Comparison of ENCODE assay signal across 12 cellular contexts in genomic region chr14:75861161-75861621, GRCh38.
A peak's percentile ranks its signal among the peaks of the same experiment; 100 is the strongest.
DNase-seq lines count a peak whose midpoint lies in the region; TF ChIP-seq lines count a peak whose summit lies in the region.
"Had no signal": no experiment of that assay in that cellular context is flagged by ENCODE, and none has a peak within 500 bp of the region (broad histone marks: within the 10 kb centered on the region; RNA-seq: fewer than 3 reads in every experiment).

No MANE protein-coding gene starts in this region.

- H3K27me3 ChIP-seq in AG04450 (ENCODE audit: control insufficient read depth, insufficient read depth, low read length), result no peaks in the 10 kb centered on the region
- H3K27me3 ChIP-seq in HUES64 (ENCODE audit: insufficient read depth, low read length), result peaks cover 37% of the 10 kb centered on the region
- H3K27me3 ChIP-seq: testis had no signal

- WGBS in HUES64, result 50% methylated on average over 4 of the region's 4 CpGs
- WGBS in lower leg skin, 2 donors, result 84 to 96% methylated on average over 4 of the region's 4 CpGs

- POLR2A ChIA-PET in AG04450 (lab: Yijun Ruan, JAX), result no interaction called here

- peaks cover 30% of the 10 kb centered on the region for H3K4me1 ChIP-seq in HUES64 (ENCODE audit: insufficient read depth, low read length)

- H3K4me3 ChIP-seq in AG04450 (ENCODE audit: low read depth, low read length) (no peak overlapping the region), HUES64 (ENCODE audit: low read length) (no peak overlapping the region), cardiac fibroblast (replicated peaks in 1 of 2; ENCODE audit: low read depth in 2 of 2, low read length in 2 of 2) (no peak overlapping the region), lower leg skin (ENCODE audit: low read depth, poor library complexity, severe bottlenecking) (no peak overlapping the region)
- H3K4me3 ChIP-seq: testis had no signal

- H3K27ac ChIP-seq in AG04450 (ENCODE audit: low read depth, low read length), result peak overlapping the region; percentile 63
- peak overlapping the region; percentile 24; the same call in 1 of the 2 replicates for H3K27ac ChIP-seq in HUES64 (ENCODE audit: low read depth, low read length)
- H3K27ac ChIP-seq: C4-2B, testis had no signal

- TF ChIP-seq CTCF in AG04450 (IDR thresholded peaks at IDR 0.05; ENCODE audit: low read depth, low read length), result no peak
- TF ChIP-seq CTCF in cardiac fibroblast (IDR thresholded peaks at IDR 0.05; ENCODE audit: low read depth, low read length), result no peak
- TF ChIP-seq CTCF in lower leg skin (IDR thresholded peaks at IDR 0.05), result no peak

- no peak for TF ChIP-seq POLR2A in lower leg skin (IDR thresholded peaks at IDR 0.05)

- no peak overlapping the region for H3K9ac ChIP-seq in HUES64 (ENCODE audit: low read depth, low read length)

- H3K9me3 ChIP-seq in AG04450 (ENCODE audit: control insufficient read depth, insufficient read depth, low read length) (no peaks in the 10 kb centered on the region), HUES64 (ENCODE audit: insufficient read depth, low read depth, low read length) (no peaks in the 10 kb centered on the region)
- H3K9me3 ChIP-seq: testis had no signal

- CTCF ChIA-PET in AG04450 (lab: Charles Lee), result interaction anchor here (1.0 to 1.4 kb wide), 3 partner anchors 29 to 150 kb away, joined by 3 to 6 read pairs (median 6); no protein-coding TSS in a partner anchor

- H3K36me3 ChIP-seq in HUES64 (ENCODE audit: insufficient read depth, low read length), result no peaks in the 10 kb centered on the region

- intact Hi-C loops in lower leg skin (cut with DNase I; ENCODE audit: low total_unique reads), result no loop called here

- in situ Hi-C loops in G401 (cut with HindIII; ENCODE audit: low sequenced_read_pairs), result no loop called here

- DNase-seq in AG04450 (ENCODE audit: low read depth, low spot score) (peak; percentile 34), cardiac fibroblast (ENCODE audit: low read depth in 2 of 2) (peak; percentile 84 to 86), kidney tubule cell (ENCODE audit: low spot score) (peak; percentile 48), G401 (ENCODE audit: low spot score) (no peak), lower leg skin (ENCODE audit: low spot score in 2 of 2) (no peak)
- no peak for DNase-seq in activated CD8-positive, alpha-beta memory T cell treated with anti-CD3 and anti-CD28 coated beads for 24 hours
- no peak for DNase-seq in activated T-cell treated with anti-CD3 and anti-CD28 coated beads, Interleukin-2, amount 50 U/mL, for 1 hour
- DNase-seq: GOT3, NCI-H510A, testis had no signal

Comparison
In these comparisons a context has a peak if more than half of its experiments do, and no peak if none do; other contexts are left out.
1. DNase-seq: peak in AG04450 (single experiment), cardiac fibroblast (2 of 2) and kidney tubule cell (single experiment); none in G401 (single experiment), activated CD8-positive, alpha-beta memory T cell treated with anti-CD3 and anti-CD28 coated beads for 24 hours (single experiment), lower leg skin (0 of 2) and activated T-cell treated with anti-CD3 and anti-CD28 coated beads, Interleukin-2, amount 50 U/mL, for 1 hour (single experiment).